9 cellular contexts compared by ENCODE assay signal in the genomic region with DNA sequence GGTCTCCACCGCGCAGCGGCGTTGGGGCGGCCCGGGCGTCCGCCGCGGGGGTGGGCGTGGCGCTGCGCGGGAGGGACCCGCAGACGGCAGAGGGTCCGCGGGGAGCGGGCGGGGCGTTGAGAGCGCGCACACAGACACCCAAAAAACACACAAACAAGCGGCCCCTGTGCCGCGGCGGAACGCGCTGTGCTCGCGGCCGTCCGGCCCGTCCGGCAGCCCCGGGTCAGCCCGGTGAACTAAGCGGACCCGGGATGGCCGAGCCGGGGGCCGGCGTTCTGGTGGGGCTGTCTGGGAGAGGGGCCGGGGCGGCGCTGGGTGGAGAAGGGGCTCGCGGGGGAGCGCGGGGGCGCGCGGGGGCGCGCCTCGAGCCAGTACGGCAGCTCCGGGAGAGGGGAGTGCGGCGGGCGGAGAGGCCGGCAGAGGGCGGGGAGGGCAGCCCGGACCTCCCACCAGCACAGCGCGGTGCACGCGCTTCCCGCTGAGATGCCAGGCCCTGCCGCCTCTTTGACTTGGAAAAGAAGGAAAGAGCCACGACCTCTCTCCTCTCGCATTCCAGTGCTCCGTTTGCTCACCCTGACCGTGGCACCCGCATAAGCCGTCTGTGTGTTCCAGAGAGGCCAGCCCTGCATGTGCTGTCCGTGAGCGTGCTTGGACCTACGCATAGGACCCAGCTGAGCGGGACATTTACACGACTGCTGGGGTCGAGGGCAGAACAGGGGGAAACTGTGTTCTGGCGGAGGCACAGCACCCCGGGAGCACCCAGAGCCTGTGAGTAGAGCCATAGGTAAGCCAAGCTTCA. TPM values are rescaled to one million over a fixed set of nuclear protein-coding genes. Genes with fewer than 3 reads are reported as not detected.
DNase-seq lines count a peak whose midpoint lies in the region; ATAC-seq and TF ChIP-seq lines count a peak whose summit lies in the region.
"Had no signal": no experiment of that assay in that cellular context is flagged by ENCODE, and none has a peak within 500 bp of the region (broad histone marks: within the 10 kb centered on the region; RNA-seq: fewer than 3 reads in every experiment).

No MANE protein-coding gene starts in this region.

- H3K9me3 Mint-ChIP-seq in activated naive CD8-positive, alpha-beta T cell treated with anti-CD3 and anti-CD28 coated beads for 36 hours = no peaks in the 10 kb centered on the region

- peaks cover 0 to 3% (median 0%) of the 10 kb centered on the region in 4 donors for H3K4me1 ChIP-seq in Peyer's patch

- H3K4me3 Mint-ChIP-seq in activated naive CD8-positive, alpha-beta T cell treated with anti-CD3 and anti-CD28 coated beads for 36 hours = no peak overlapping the region

- no peak overlapping the region for H3K27ac ChIP-seq in Peyer's patch

- H3K4me1 Mint-ChIP-seq in activated naive CD8-positive, alpha-beta T cell treated with anti-CD3 and anti-CD28 coated beads for 36 hours = no peaks in the 10 kb centered on the region

- peaks cover 57% of the 10 kb centered on the region for H3K27me3 Mint-ChIP-seq in activated naive CD8-positive, alpha-beta T cell treated with anti-CD3 and anti-CD28 coated beads for 36 hours

- H3K36me3 ChIP-seq in Peyer's patch = no peaks in the 10 kb centered on the region

- TF ChIP-seq POLR2A in Peyer's patch (IDR thresholded peaks at IDR 0.05) = no peak

- H3K36me3 Mint-ChIP-seq in activated naive CD8-positive, alpha-beta T cell treated with anti-CD3 and anti-CD28 coated beads for 36 hours = no peaks in the 10 kb centered on the region

- no peak for DNase-seq in AG10803 (ENCODE audit: low read depth)
- no peak for DNase-seq in Peyer's patch
- peak; percentile 19 for DNase-seq in foreskin melanocyte
- DNase-seq in omental fat pad (ENCODE audit: low spot score) = no peak
- no peak for DNase-seq in activated naive CD8-positive, alpha-beta T cell treated with anti-CD3 and anti-CD28 coated beads for 36 hours
- no peak for DNase-seq in stimulated activated CD4-positive, alpha-beta T cell treated with anti-CD3 and anti-CD28 coated beads, Interleukin-4, amount 100 ng/mL, for 4 hours

- ATAC-seq in omental fat pad (ENCODE audit: low FRiP score) (peak; percentile 56), HG03175 (IDR thresholded peaks at IDR 0.05; ENCODE audit: unreplicated experiment) (no peak), HG03135 (IDR thresholded peaks at IDR 0.05; ENCODE audit: unreplicated experiment) (no peak)

- no peak; the same call in 1 of the 2 replicates for TF ChIP-seq CTCF in AG10803 (conservative IDR thresholded peaks at IDR 0.05; ENCODE audit: low read length)
- no peak for TF ChIP-seq CTCF in Peyer's patch (IDR thresholded peaks at IDR 0.05)
- TF ChIP-seq CTCF in omental fat pad (IDR thresholded peaks at IDR 0.05) = no peak

- no peak overlapping the region for H3K27ac Mint-ChIP-seq in activated naive CD8-positive, alpha-beta T cell treated with anti-CD3 and anti-CD28 coated beads for 36 hours

- H3K4me3 ChIP-seq in AG10803 (ENCODE audit: low read length) (0 out of 2 replicates have a peak overlapping the region, but pooled peaks have one; percentile 32), Peyer's patch (peak overlapping the region; percentile 15 to 51 (median 32))

- H3K9me3 ChIP-seq in Peyer's patch = no peaks in the 10 kb centered on the region

- no peaks in the 10 kb centered on the region for H3K27me3 ChIP-seq in Peyer's patch

RNA-seq across cellular contexts. Expression of a gene that starts 10.3 kb away (rescaled TPM):
- 1 to 10 TPM in 2 of 4 donors, not detected in 2; 1.7 to 7.9 TPM for total RNA-seq in Peyer's patch
- 1 to 10 TPM in 3 of 4 donors, under 1 TPM in 1; 0.46 to 7.0 (median 2.1) TPM for total RNA-seq in omental fat pad
- not detected for total RNA-seq in activated naive CD8-positive, alpha-beta T cell treated with anti-CD3 and anti-CD28 coated beads for 36 hours
- total RNA-seq: lung microvascular endothelial cell had no signal

RNA-seq across cellular contexts. Expression of a gene that starts 59.0 kb away (rescaled TPM):
- total RNA-seq in Peyer's patch (1 to 10 TPM in 2 of 4 donors, under 1 TPM in 1, not detected in 1; 0.80 to 4.9 (median 1.7) TPM), omental fat pad (under 1 TPM in 2 of 4 donors, not detected in 2; 0.84 to 0.88 TPM)
- under 1 TPM; 0.40 to 0.64 TPM for total RNA-seq in activated naive CD8-positive, alpha-beta T cell treated with anti-CD3 and anti-CD28 coated beads for 36 hours
- total RNA-seq: lung microvascular endothelial cell had no signal
